Comparison of ENCODE assay signal across 9 cellular contexts in genomic region chr10:75294031-75294437, GRCh38. TPM values are rescaled to one million over a fixed set of nuclear protein-coding genes. Genes with fewer than 3 reads are reported as not detected.
DNase-seq lines count a peak whose midpoint lies in the region; ATAC-seq and TF ChIP-seq lines count a peak whose summit lies in the region.
"Had no signal": no experiment of that assay in that cellular context is flagged by ENCODE, and none has a peak within 500 bp of the region (broad histone marks: within the 10 kb centered on the region; RNA-seq: fewer than 3 reads in every experiment).

No MANE protein-coding gene starts in this region.

- no peaks in the 10 kb centered on the region for H3F3A ChIP-seq in SK-N-SH (replicated peaks; ENCODE audit: insufficient read depth)

- no peak overlapping the region for H3K4me3 ChIP-seq in CD8-positive, alpha-beta memory T cell (ENCODE audit: low read length)
- H3K4me3 ChIP-seq in SK-N-SH (ENCODE audit: low read depth in 2 of 2, low read length in 1 of 2) (no peak overlapping the region), iPS-15b (ENCODE audit: low read depth, low read length) (peak overlapping the region; percentile 48), psoas muscle (peak overlapping the region; percentile 83)

- H3K4me3 Mint-ChIP-seq in CD8-positive, alpha-beta memory T cell: peak overlapping the region; percentile 23 to 84 (median 80)
- H3K4me3 Mint-ChIP-seq in activated T-helper 2 cell treated with anti-CD3 and anti-CD28 coated beads, Interferon-gamma antibody, Interleukin-2, Interleukin-4, amounts not matched to agents 10 μg/mL and 5 μg/mL and 100 μg/mL, durations not matched to agents 14 hours and 24 hours and 36 hours (ENCODE audit: low read depth): no peak overlapping the region

- peaks cover 17 to 31% of the 10 kb centered on the region in 2 donors for H3K27me3 Mint-ChIP-seq in CD8-positive, alpha-beta memory T cell
- H3K27me3 Mint-ChIP-seq in activated T-helper 2 cell treated with anti-CD3 and anti-CD28 coated beads, Interferon-gamma antibody, Interleukin-2, Interleukin-4, amounts not matched to agents 10 μg/mL and 5 μg/mL and 100 μg/mL, durations not matched to agents 14 hours and 24 hours and 36 hours (ENCODE audit: low read depth): peaks cover 30% of the 10 kb centered on the region

- H3K4me2 ChIP-seq in SK-N-SH: peak overlapping the region; percentile 75

- H3K36me3 ChIP-seq in CD8-positive, alpha-beta memory T cell (ENCODE audit: insufficient read depth, low read length): no peaks in the 10 kb centered on the region
- H3K36me3 ChIP-seq in SK-N-SH (replicated peaks in 1 of 2; ENCODE audit: control insufficient read depth in 1 of 2, insufficient read depth in 2 of 2, low read length in 1 of 2) (no peaks in the 10 kb centered on the region), iPS-15b (ENCODE audit: control insufficient read depth, insufficient read depth, low read length) (no peaks in the 10 kb centered on the region), psoas muscle (ENCODE audit: insufficient read depth in 1 of 2, low read depth in 1 of 2) (no peaks in the 10 kb centered on the region)

- no peaks in the 10 kb centered on the region for H3K9me3 ChIP-seq in CD8-positive, alpha-beta memory T cell (ENCODE audit: low read length)
- no peaks in the 10 kb centered on the region for H3K9me3 ChIP-seq in SK-N-SH
- no peaks in the 10 kb centered on the region for H3K9me3 ChIP-seq in iPS-15b (ENCODE audit: control insufficient read depth, insufficient read depth, low read length)
- peaks cover 8% of the 10 kb centered on the region for H3K9me3 ChIP-seq in psoas muscle

- POLR2A ChIA-PET in CD8-positive, alpha-beta memory T cell (lab: Charles Lee): no interaction called here
- POLR2A ChIA-PET in SK-N-SH (lab: Yijun Ruan, JAX): no interaction called here

- WGBS in SK-N-SH (ENCODE audit: low lambda C conversion rate): 55% methylated on average over 8 of the region's 8 CpGs
- 45 to 54% (median 48%) methylated on average over 8 of the region's 8 CpGs for WGBS in psoas muscle, 3 donors

- TF ChIP-seq EP300 in SK-N-SH (IDR thresholded peaks at IDR 0.05; ENCODE audit: borderline replicate concordance in 1 of 2, low read depth in 1 of 2, low read length in 1 of 2): no peak

- TF ChIP-seq RAD21 in SK-N-SH (IDR thresholded peaks at IDR 0.05; ENCODE audit: low read length): no peak

- no peaks in the 10 kb centered on the region for H3K79me2 ChIP-seq in SK-N-SH (ENCODE audit: insufficient read depth)

- no peaks in the 10 kb centered on the region for H3K36me3 Mint-ChIP-seq in CD8-positive, alpha-beta memory T cell
- H3K36me3 Mint-ChIP-seq in activated T-helper 2 cell treated with anti-CD3 and anti-CD28 coated beads, Interferon-gamma antibody, Interleukin-2, Interleukin-4, amounts not matched to agents 10 μg/mL and 5 μg/mL and 100 μg/mL, durations not matched to agents 14 hours and 24 hours and 36 hours (ENCODE audit: low read depth): no peaks in the 10 kb centered on the region

- TF ChIP-seq CTCF in SK-N-SH (IDR thresholded peaks at IDR 0.05) (no peak), psoas muscle (IDR thresholded peaks at IDR 0.05) (no peak)

- intact Hi-C loops in psoas muscle (cut with DNase I): no loop called here
- intact Hi-C loops in activated T-helper 2 cell treated with anti-CD3 and anti-CD28 coated beads, Interferon-gamma antibody, Interleukin-2, Interleukin-4, amounts not matched to agents 10 μg/mL and 5 μg/mL and 100 μg/mL, durations not matched to agents 14 hours and 24 hours and 36 hours (cut with micrococcal nuclease): no loop called here

- H3K9me2 ChIP-seq in SK-N-SH: no peaks in the 10 kb centered on the region

- peaks cover 0 to 6% (median 6%) of the 10 kb centered on the region in 3 donors for H3K4me1 Mint-ChIP-seq in CD8-positive, alpha-beta memory T cell
- no peaks in the 10 kb centered on the region for H3K4me1 Mint-ChIP-seq in activated T-helper 2 cell treated with anti-CD3 and anti-CD28 coated beads, Interferon-gamma antibody, Interleukin-2, Interleukin-4, amounts not matched to agents 10 μg/mL and 5 μg/mL and 100 μg/mL, durations not matched to agents 14 hours and 24 hours and 36 hours (ENCODE audit: low read depth)

- ATAC-seq in psoas muscle: no peak
- ATAC-seq in HG03039 (IDR thresholded peaks at IDR 0.05; ENCODE audit: unreplicated experiment): no peak

- no peaks in the 10 kb centered on the region for H3K4me1 ChIP-seq in CD8-positive, alpha-beta memory T cell (ENCODE audit: insufficient read depth, low read length)
- H3K4me1 ChIP-seq in SK-N-SH (ENCODE audit: control insufficient read depth in 1 of 2, insufficient read depth in 2 of 2, low read depth in 1 of 2, low read length in 1 of 2) (peaks cover 5 to 19% of the 10 kb centered on the region in 2 experiments; a peak in 3 of 4 replicates), iPS-15b (ENCODE audit: control insufficient read depth, insufficient read depth, low read length) (peaks cover 3% of the 10 kb centered on the region), psoas muscle (peaks cover 19% of the 10 kb centered on the region)

- CTCF ChIA-PET in CD8-positive, alpha-beta memory T cell (lab: Charles Lee): no interaction called here
- CTCF ChIA-PET in SK-N-SH (lab: Yijun Ruan, JAX): interaction anchor here (1.0 to 3.1 kb wide), 2 partner anchors 12 to 71 kb away, joined by 3 to 10 read pairs; no protein-coding TSS in a partner anchor

- H3K9ac ChIP-seq in SK-N-SH (peak overlapping the region; percentile 54; the same call in 1 of the 2 replicates), iPS-15b (ENCODE audit: low read depth, low read length) (no peak overlapping the region)

- H3K27ac ChIP-seq in CD8-positive, alpha-beta memory T cell (ENCODE audit: low read depth, low read length): no peak overlapping the region
- H3K27ac ChIP-seq in SK-N-SH (ENCODE audit: low read depth in 2 of 2, low read length in 1 of 2) (peak overlapping the region; percentile 39 to 60; a peak in 3 of 4 replicates), psoas muscle (peak overlapping the region; percentile 97)

- no peak for DNase-seq in CD8-positive, alpha-beta memory T cell
- DNase-seq in SK-N-SH: peak; percentile 55
- DNase-seq in psoas muscle: no peak
- DNase-seq in activated T-helper 2 cell treated with anti-CD3 and anti-CD28 coated beads, Interferon-gamma antibody, Interleukin-2, Interleukin-4, amounts not matched to agents 10 μg/mL and 5 μg/mL and 100 μg/mL, durations not matched to agents 14 hours and 24 hours and 36 hours (ENCODE audit: low spot score): no peak
- DNase-seq in OCI-M1 (lab: John Stamatoyannopoulos, UW): no peak
- no peak for DNase-seq in activated effector memory CD4-positive, alpha-beta T cell treated with Interleukin-2 at 50 U/mL for 16 hours
- DNase-seq: GF-D8 had no signal

- peaks cover 8% of the 10 kb centered on the region for H3K27me3 ChIP-seq in CD8-positive, alpha-beta memory T cell (ENCODE audit: insufficient read depth, low read length, poor library complexity, severe bottlenecking)
- no peaks in the 10 kb centered on the region for H3K27me3 ChIP-seq in SK-N-SH (ENCODE audit: insufficient read depth)
- peaks cover 52% of the 10 kb centered on the region for H3K27me3 ChIP-seq in iPS-15b (ENCODE audit: control insufficient read depth, insufficient read depth, low read length)
- H3K27me3 ChIP-seq in psoas muscle (ENCODE audit: insufficient read depth in 3 of 3, low read length in 2 of 3): no peaks in the 10 kb centered on the region

- peaks cover 0 to 9% (median 2%) of the 10 kb centered on the region in 5 donors for H3K9me3 Mint-ChIP-seq in CD8-positive, alpha-beta memory T cell
- H3K9me3 Mint-ChIP-seq in activated T-helper 2 cell treated with anti-CD3 and anti-CD28 coated beads, Interferon-gamma antibody, Interleukin-2, Interleukin-4, amounts not matched to agents 10 μg/mL and 5 μg/mL and 100 μg/mL, durations not matched to agents 14 hours and 24 hours and 36 hours: no peaks in the 10 kb centered on the region

- no peaks in the 10 kb centered on the region for H4K20me1 ChIP-seq in SK-N-SH (ENCODE audit: insufficient read depth)

- H3K27ac Mint-ChIP-seq in CD8-positive, alpha-beta memory T cell: peak overlapping the region in 2 of 8 donors; percentile 15 to 75
- no peak overlapping the region for H3K27ac Mint-ChIP-seq in activated T-helper 2 cell treated with anti-CD3 and anti-CD28 coated beads, Interferon-gamma antibody, Interleukin-2, Interleukin-4, amounts not matched to agents 10 μg/mL and 5 μg/mL and 100 μg/mL, durations not matched to agents 14 hours and 24 hours and 36 hours

- H2AFZ ChIP-seq in SK-N-SH (ENCODE audit: low read depth): peak overlapping the region; percentile 70; the same call in 1 of the 2 replicates

TF ChIP-seq in SK-N-SH, 30 proteins besides CTCF, POLR2A, EP300 and RAD21 (continues in another document):
- no peak for TF ChIP-seq FOXJ3 (CRISPR knock-in tag; IDR thresholded peaks at IDR 0.05)
- TF ChIP-seq ELF1 (IDR thresholded peaks at IDR 0.05): no peak
- TF ChIP-seq RFX5 (IDR thresholded peaks at IDR 0.05; ENCODE audit: low read length): no peak
- peak; percentile 72 for TF ChIP-seq GATA2 (CRISPR knock-in tag; IDR thresholded peaks at IDR 0.05)
- peak; percentile 19; the same call in 1 of the 2 replicates for TF ChIP-seq TCF12 (IDR thresholded peaks at IDR 0.05)
- TF ChIP-seq GABPA (IDR thresholded peaks at IDR 0.05; ENCODE audit: low read depth): no peak
- no peak for TF ChIP-seq SMC3 (IDR thresholded peaks at IDR 0.05; ENCODE audit: low read depth, low read length)
- no peak for TF ChIP-seq POLR2AphosphoS5 (IDR thresholded peaks at IDR 0.05; ENCODE audit: low read depth, low read length)
- no peak for TF ChIP-seq SIN3A (IDR thresholded peaks at IDR 0.05; ENCODE audit: borderline replicate concordance, low read depth, low read length)
- TF ChIP-seq, protein P1, sequence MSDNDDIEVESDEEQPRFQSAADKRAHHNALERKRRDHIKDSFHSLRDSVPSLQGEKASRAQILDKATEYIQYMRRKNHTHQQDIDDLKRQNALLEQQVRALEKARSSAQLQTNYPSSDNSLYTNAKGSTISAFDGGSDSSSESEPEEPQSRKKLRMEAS (IDR thresholded peaks at IDR 0.05; ENCODE audit: low read depth): no peak

RNA-seq across cellular contexts. Expression of gene COMTD1, which starts 58.3 kb away (rescaled TPM):
- total RNA-seq in CD8-positive, alpha-beta memory T cell: 10 to 100 TPM; 43.9 to 47.9 TPM
- polyA plus RNA-seq in CD8-positive, alpha-beta memory T cell: 23.2 TPM
- 7.6 and 8.0 TPM in 2 replicates for polyA plus RNA-seq in SK-N-SH (2012; rRNA removed)
- polyA plus RNA-seq in SK-N-SH (2012; cell fraction: cytosol; rRNA removed): 2.3 and 5.3 TPM in 2 replicates
- polyA plus RNA-seq in SK-N-SH (2012; cell fraction: nucleus; rRNA removed): 29.6 and 54.1 TPM in 2 replicates
- 10 to 100 TPM; 15.2 to 38.8 (median 21.2) TPM for total RNA-seq in psoas muscle
- polyA plus RNA-seq in psoas muscle: 10 to 100 TPM in 2 of 3 donors, 1 to 10 TPM in 1; 5.8 to 54.7 (median 49.3) TPM
- 38.5 and 38.7 TPM in 2 replicates for total RNA-seq in activated T-helper 2 cell treated with anti-CD3 and anti-CD28 coated beads, Interferon-gamma antibody, Interleukin-2, Interleukin-4, amounts not matched to agents 10 μg/mL and 5 μg/mL and 100 μg/mL, durations not matched to agents 14 hours and 24 hours and 36 hours

Comparison
In these comparisons a context has a peak if more than half of its experiments do, and no peak if none do; other contexts are left out.
1. H3K4me3 ChIP-seq: peak in iPS-15b (single experiment) and psoas muscle (single experiment); none in CD8-positive, alpha-beta memory T cell (single experiment) and SK-N-SH (0 of 2).